Comparison of ENCODE assay signal across 16 cellular contexts in genomic region chr17:1735834-1736347, GRCh38. TPM values are rescaled to one million over a fixed set of nuclear protein-coding genes. Genes with fewer than 3 reads are reported as not detected.
DNase-seq lines count a peak whose midpoint lies in the region; ATAC-seq, FAIRE-seq and TF ChIP-seq lines count a peak whose summit lies in the region.
"Had no signal": no experiment of that assay in that cellular context is flagged by ENCODE, and none has a peak within 500 bp of the region (broad histone marks: within the 10 kb centered on the region; RNA-seq: fewer than 3 reads in every experiment).

No MANE protein-coding gene starts in this region.

- no peaks in the 10 kb centered on the region for H3K9me3 ChIP-seq in CD4-positive, alpha-beta memory T cell (ENCODE audit: control insufficient read depth in 1 of 2, low read length in 2 of 2)
- H3K9me3 ChIP-seq in IMR-90 (ENCODE audit: control insufficient read depth, insufficient read depth, low read length) (no peaks in the 10 kb centered on the region), H1 (ENCODE audit: insufficient read depth in 2 of 2, low read depth in 1 of 2, low read length in 1 of 2) (no peaks in the 10 kb centered on the region; a peak in 1 of 4 replicates)
- H3K9me3 ChIP-seq: sigmoid colon, thyroid gland had no signal

- CTCF ChIA-PET in CD4-positive, alpha-beta memory T cell (lab: Charles Lee; ENCODE audit: partially characterized antibody), result interaction anchor here (1.1 kb wide), 2 partner anchors 17 to 27 kb away, joined by 3 to 5 read pairs; no protein-coding TSS in a partner anchor
- CTCF ChIA-PET in IMR-90 (lab: Yijun Ruan, JAX) (no interaction called here), H1 (lab: Charles Lee; ENCODE audit: partially characterized antibody) (interaction anchor here (0.7 to 1.1 kb wide), 2 partner anchors 32 to 39 kb away, joined by 3 read pairs; no protein-coding TSS in a partner anchor)

- POLR2A ChIA-PET in CD4-positive, alpha-beta memory T cell (lab: Charles Lee; ENCODE audit: partially characterized antibody), result interaction anchor here (0.9 to 2.8 kb wide), 3 partner anchors 9 to 87 kb away, joined by 3 to 12 read pairs (median 11); partner anchors contain the start of gene WDR81
- POLR2A ChIA-PET in IMR-90 (lab: Charles Lee; ENCODE audit: unreplicated experiment), result no interaction called here
- POLR2A ChIA-PET in H1 (lab: Charles Lee; ENCODE audit: partially characterized antibody), result interaction anchor here (1.2 to 2.6 kb wide), 6 partner anchors 8 to 48 kb away, joined by 3 to 9 read pairs (median 4); partner anchors contain the start of gene SERPINF1

- no peak overlapping the region for H3K4me3 ChIP-seq in CD4-positive, alpha-beta memory T cell (ENCODE audit: low read length in 2 of 2)
- H3K4me3 ChIP-seq in IMR-90 (ENCODE audit: insufficient read depth, low read depth, low read length) (no peak overlapping the region), H1 (ENCODE audit: extremely low read depth in 1 of 4, insufficient read depth in 2 of 4, low read depth in 3 of 4, low read length in 4 of 4) (no peak overlapping the region)
- H3K4me3 ChIP-seq: sigmoid colon, thyroid gland had no signal

- WGBS in IMR-90 (ENCODE audit: extremely low coverage in 2 of 2, insufficient read length in 1 of 2), 2 experiments, result 94% methylated on average over 11 of the region's 17 CpGs; no CpG with 5 or more reads in 1 of the 2 experiments
- WGBS in H1 (ENCODE audit: extremely low coverage in 1 of 2, insufficient coverage in 1 of 2, insufficient read length in 1 of 2, insufficient replicate concordance in 2 of 2, low coverage in 1 of 2, low lambda C conversion rate in 2 of 2, missing lambda C conversion rate in 1 of 2), 2 experiments, result 85% methylated on average over 4 of the region's 17 CpGs; no CpG with 5 or more reads in 1 of the 2 experiments

- peak overlapping the region in 2 of 7 donors; percentile 22 to 78 for H3K27ac Mint-ChIP-seq in CD4-positive, alpha-beta memory T cell
- H3K27ac Mint-ChIP-seq in progenitor cell of endocrine pancreas, result peak overlapping the region; percentile 92
- no peak overlapping the region for H3K27ac Mint-ChIP-seq in stimulated activated naive B cell treated with anti-CD40 and anti-IgM and Interleukin-4, amounts not matched to agents 10 μg/mL and 1 μg/mL and 100 μg/mL, for 72 hours
- H3K27ac Mint-ChIP-seq: B cell had no signal

- FAIRE-seq in H1 (lab: Jason Lieb, UNC), result no peak

- TF ChIP-seq CTCF in IMR-90 (conservative IDR thresholded peaks at IDR 0.05; ENCODE audit: low read depth, low read length), result no peak
- TF ChIP-seq CTCF in H1 (IDR thresholded peaks at IDR 0.05; ENCODE audit: control extremely low read depth in 1 of 3, insufficient read depth in 1 of 3, low read depth in 1 of 3, low read length in 3 of 3), result no peak
- TF ChIP-seq CTCF in progenitor cell of endocrine pancreas (IDR thresholded peaks at IDR 0.05; ENCODE audit: unreplicated experiment), result no peak

- H3K9me1 ChIP-seq in IMR-90 (ENCODE audit: insufficient read depth, low read length), result peaks cover 5% of the 10 kb centered on the region; the same call in 1 of the 2 replicates

- H4K20me1 ChIP-seq in IMR-90 (ENCODE audit: insufficient read depth, low read length) (no peaks in the 10 kb centered on the region), H1 (replicated peaks in 1 of 2; ENCODE audit: control insufficient read depth in 1 of 2, insufficient read depth in 2 of 2, low read length in 2 of 2) (peaks cover 0 to 2% of the 10 kb centered on the region in 2 experiments)

- peak overlapping the region; percentile 32 for H3K27ac ChIP-seq in CD4-positive, alpha-beta memory T cell (ENCODE audit: low read depth, low read length)
- H3K27ac ChIP-seq in IMR-90 (ENCODE audit: insufficient read depth, low read length), result no peak overlapping the region
- H3K27ac ChIP-seq in H1 (ENCODE audit: low read depth, low read length), result peak overlapping the region; percentile 44; the same call in 1 of the 2 replicates
- H3K27ac ChIP-seq: thyroid gland had no signal

- no peak overlapping the region for H2BK12ac ChIP-seq in H1 (ENCODE audit: low read depth, low read length)

- no peak overlapping the region for H3K14ac ChIP-seq in IMR-90 (replicated peaks; ENCODE audit: low read depth, low read length)
- no peak overlapping the region for H3K14ac ChIP-seq in H1 (ENCODE audit: insufficient read length)

- H3K27me3 ChIP-seq in CD4-positive, alpha-beta memory T cell (ENCODE audit: insufficient read depth, low read length), result no peaks in the 10 kb centered on the region
- H3K27me3 ChIP-seq in IMR-90 (ENCODE audit: control insufficient read depth, insufficient read depth, low read length) (no peaks in the 10 kb centered on the region), H1 (replicated peaks in 1 of 4; ENCODE audit: control insufficient read depth in 3 of 4, extremely low read depth in 1 of 4, insufficient read depth in 3 of 4, low read length in 3 of 4) (no peaks in the 10 kb centered on the region)
- H3K27me3 ChIP-seq: sigmoid colon, thyroid gland had no signal

- H2BK20ac ChIP-seq in IMR-90 (ENCODE audit: low read depth, low read length), result no peak overlapping the region
- H2BK20ac ChIP-seq in H1 (ENCODE audit: low read length), result no peak overlapping the region

- no peak overlapping the region for H3K18ac ChIP-seq in IMR-90 (ENCODE audit: low read depth, low read length)
- no peak overlapping the region for H3K18ac ChIP-seq in H1 (ENCODE audit: extremely low read depth, low read length)

- no peak overlapping the region for H2BK120ac ChIP-seq in IMR-90 (ENCODE audit: low read depth, low read length)
- no peak overlapping the region for H2BK120ac ChIP-seq in H1 (replicated peaks; ENCODE audit: low read depth, low read length)

- no peak for TF ChIP-seq RAD21 in IMR-90 (IDR thresholded peaks at IDR 0.05; ENCODE audit: low read length)
- no peak for TF ChIP-seq RAD21 in H1 (IDR thresholded peaks at IDR 0.05 in 1 of 2, conservative IDR thresholded peaks at IDR 0.05 in 1 of 2; ENCODE audit: low read depth in 2 of 2, low read length in 2 of 2)

- H4K91ac ChIP-seq in IMR-90 (ENCODE audit: insufficient read depth, low read depth, low read length) (no peak overlapping the region), H1 (replicated peaks; ENCODE audit: insufficient read length, low read length) (no peak overlapping the region)

- peaks cover 2 to 29% (median 5%) of the 10 kb centered on the region in 4 donors for H3K4me1 Mint-ChIP-seq in CD4-positive, alpha-beta memory T cell
- H3K4me1 Mint-ChIP-seq in progenitor cell of endocrine pancreas (ENCODE audit: low read depth), result peaks cover 25% of the 10 kb centered on the region
- peaks cover 22 to 48% of the 10 kb centered on the region in 2 donors for H3K4me1 Mint-ChIP-seq in stimulated activated naive B cell treated with anti-CD40 and anti-IgM and Interleukin-4, amounts not matched to agents 10 μg/mL and 1 μg/mL and 100 μg/mL, for 72 hours

- ATAC-seq in IMR-90 (ENCODE audit: low read depth) (no peak), GM19351 (IDR thresholded peaks at IDR 0.05; ENCODE audit: unreplicated experiment) (no peak), GM19324 (IDR thresholded peaks at IDR 0.05; ENCODE audit: low FRiP score, unreplicated experiment) (no peak)
- no peak for ATAC-seq in stimulated activated naive B cell treated with anti-CD40 and anti-IgM and Interleukin-4, amounts not matched to agents 10 μg/mL and 1 μg/mL and 100 μg/mL, for 72 hours (replicated peaks)
- ATAC-seq: PC-3 had no signal

- in situ Hi-C loops in IMR-90 (cut with MboI; ENCODE audit: low sequenced_read_pairs) (no loop called here), KBM-7 (cut with MboI; ENCODE audit: low pct_unique_long_range_greater_than_20kb, low sequenced_read_pairs) (no loop called here)

- no peak overlapping the region for H3K4me3 Mint-ChIP-seq in CD4-positive, alpha-beta memory T cell
- H3K4me3 Mint-ChIP-seq in progenitor cell of endocrine pancreas (ENCODE audit: low read depth), result no peak overlapping the region
- no peak overlapping the region for H3K4me3 Mint-ChIP-seq in stimulated activated naive B cell treated with anti-CD40 and anti-IgM and Interleukin-4, amounts not matched to agents 10 μg/mL and 1 μg/mL and 100 μg/mL, for 72 hours
- H3K4me3 Mint-ChIP-seq: activated CD8-positive, alpha-beta T cell treated with anti-CD3 and anti-CD28 coated beads for 36 hours; B cell had no signal

- peaks cover 4 to 21% of the 10 kb centered on the region in 2 donors for H3K36me3 Mint-ChIP-seq in CD4-positive, alpha-beta memory T cell
- peaks cover 4% of the 10 kb centered on the region for H3K36me3 Mint-ChIP-seq in progenitor cell of endocrine pancreas (ENCODE audit: insufficient read depth)
- peaks cover 37 to 50% of the 10 kb centered on the region in 2 donors for H3K36me3 Mint-ChIP-seq in stimulated activated naive B cell treated with anti-CD40 and anti-IgM and Interleukin-4, amounts not matched to agents 10 μg/mL and 1 μg/mL and 100 μg/mL, for 72 hours

- peak overlapping the region; percentile 61 for H2AK9ac ChIP-seq in IMR-90 (replicated peaks; ENCODE audit: low read depth, low read length, poor library complexity)

- H2BK5ac ChIP-seq in IMR-90 (ENCODE audit: low read depth, low read length, poor library complexity, severe bottlenecking), result peak overlapping the region; percentile 48
- H2BK5ac ChIP-seq in H1 (ENCODE audit: low read depth, low read length), result no peak overlapping the region

- intact Hi-C loops in CD4-positive, alpha-beta memory T cell (cut with micrococcal nuclease), result no loop called here
- intact Hi-C loops in IMR-90 (cut with micrococcal nuclease), result no loop called here

- H2AK5ac ChIP-seq in IMR-90 (ENCODE audit: low read depth, low read length) (no peak overlapping the region; the same call in 1 of the 2 replicates), H1 (ENCODE audit: low read depth, low read length) (0 out of 2 replicates have a peak overlapping the region, but pooled peaks have one; percentile 3)

- H4K5ac ChIP-seq in IMR-90 (ENCODE audit: low read depth, low read length) (no peak overlapping the region), H1 (ENCODE audit: insufficient read length, low read depth, low read length) (no peak overlapping the region)

- H3K4me2 ChIP-seq in IMR-90 (ENCODE audit: low read depth, low read length) (no peak overlapping the region), H1 (ENCODE audit: insufficient read depth in 1 of 2, low read depth in 2 of 2, low read length in 2 of 2) (no peak overlapping the region)

- H3K9me3 Mint-ChIP-seq in CD4-positive, alpha-beta memory T cell, result no peaks in the 10 kb centered on the region
- no peaks in the 10 kb centered on the region for H3K9me3 Mint-ChIP-seq in progenitor cell of endocrine pancreas (ENCODE audit: low read depth)
- H3K9me3 Mint-ChIP-seq in stimulated activated naive B cell treated with anti-CD40 and anti-IgM and Interleukin-4, amounts not matched to agents 10 μg/mL and 1 μg/mL and 100 μg/mL, for 72 hours, result peaks cover 0 to 2% of the 10 kb centered on the region in 2 donors
- H3K9me3 Mint-ChIP-seq: activated CD8-positive, alpha-beta T cell treated with anti-CD3 and anti-CD28 coated beads for 36 hours had no signal

- no peak for TF ChIP-seq EP300 in H1 (IDR thresholded peaks at IDR 0.05; ENCODE audit: borderline replicate concordance in 1 of 2, low read depth in 2 of 2, low read length in 2 of 2)

- DNase-seq in CD4-positive, alpha-beta memory T cell, result no peak
- DNase-seq in IMR-90, result no peak
- no peak for DNase-seq in H1 (ENCODE audit: low read depth in 1 of 2, low spot score in 2 of 2)
- no peak for DNase-seq in progenitor cell of endocrine pancreas (ENCODE audit: low spot score, unreplicated experiment)
- no peak for DNase-seq in stimulated activated naive B cell treated with anti-CD40 and anti-IgM and Interleukin-4, amounts not matched to agents 10 μg/mL and 1 μg/mL and 100 μg/mL, for 72 hours
- DNase-seq in KBM-7, result no peak
- DNase-seq: DMS 273 treated with DMSO at 0.1 percent for 48 hours, NCI-H2081, NCI-H526 treated with DMSO at 0.1 percent for 48 hours, PC-3 had no signal

- dilution Hi-C loops in IMR-90 (cut with HindIII; ENCODE audit: low sequenced_read_pairs, unreplicated experiment), result no loop called here

- H2AFZ ChIP-seq in IMR-90 (replicated peaks; ENCODE audit: low read length, poor library complexity), result peak overlapping the region; percentile 14
- no peak overlapping the region for H2AFZ ChIP-seq in H1 (ENCODE audit: low read length)

- H4K8ac ChIP-seq in IMR-90 (ENCODE audit: low read depth in 2 of 2, low read length in 2 of 2) (no peak overlapping the region), H1 (ENCODE audit: extremely low read depth, insufficient read depth, low read length) (peak overlapping the region; percentile 79; the same call in 1 of the 2 replicates)

- TF ChIP-seq POLR2A in IMR-90 (IDR thresholded peaks at IDR 0.05; ENCODE audit: low read depth, low read length), result no peak
- TF ChIP-seq POLR2A in H1 (IDR thresholded peaks at IDR 0.05; ENCODE audit: control extremely low read depth in 1 of 2, low read depth in 2 of 2, low read length in 2 of 2), result no peak

- H3K36me3 ChIP-seq in CD4-positive, alpha-beta memory T cell (ENCODE audit: insufficient read depth, low read length), result no peaks in the 10 kb centered on the region
- peaks cover 18% of the 10 kb centered on the region for H3K36me3 ChIP-seq in IMR-90 (ENCODE audit: control insufficient read depth, insufficient read depth, low read length)
- H3K36me3 ChIP-seq in H1 (ENCODE audit: control insufficient read depth in 2 of 4, insufficient read depth in 4 of 4, low read length in 3 of 4), result no peaks in the 10 kb centered on the region; a peak in 2 of 8 replicates

- no peaks in the 10 kb centered on the region for H3K79me2 ChIP-seq in H1 (ENCODE audit: control insufficient read depth in 1 of 2, insufficient read depth in 2 of 2, low read length in 2 of 2)

- peaks cover 15% of the 10 kb centered on the region for H3K4me1 ChIP-seq in CD4-positive, alpha-beta memory T cell (ENCODE audit: insufficient read depth, low read length)
- H3K4me1 ChIP-seq in IMR-90 (ENCODE audit: control insufficient read depth, insufficient read depth, low read length) (peaks cover 8% of the 10 kb centered on the region), H1 (replicated peaks in 1 of 4; ENCODE audit: control insufficient read depth in 3 of 4, insufficient read depth in 4 of 4, low read length in 3 of 4) (peaks cover 0 to 7% (median 1%) of the 10 kb centered on the region in 4 experiments; a peak in 4 of 7 replicates)

- H3K9ac ChIP-seq in IMR-90 (ENCODE audit: low read depth, low read length), result no peak overlapping the region
- H3K9ac ChIP-seq in H1 (replicated peaks in 1 of 4; ENCODE audit: extremely low read depth in 1 of 4, low read depth in 3 of 4, low read length in 3 of 4), result no peak overlapping the region; a peak in 2 of 7 replicates

- H3K56ac ChIP-seq in IMR-90 (ENCODE audit: extremely low read depth, insufficient read depth, low read length) (no peak overlapping the region), H1 (replicated peaks; ENCODE audit: insufficient read length, low read depth, low read length) (no peak overlapping the region)

- H3K23me2 ChIP-seq in H1 (ENCODE audit: low read depth, low read length), result no peaks in the 10 kb centered on the region

- H3K23ac ChIP-seq in IMR-90 (ENCODE audit: low read depth, low read length), result no peak overlapping the region
- no peak overlapping the region for H3K23ac ChIP-seq in H1 (ENCODE audit: insufficient read length)

- H2BK15ac ChIP-seq in IMR-90 (ENCODE audit: low read depth, low read length) (no peak overlapping the region), H1 (ENCODE audit: low read length) (no peak overlapping the region)

- peak overlapping the region; percentile 59; the same call in 1 of the 2 replicates for H3K4ac ChIP-seq in IMR-90 (ENCODE audit: low read depth, low read length)
- no peak overlapping the region for H3K4ac ChIP-seq in H1 (replicated peaks; ENCODE audit: insufficient read length, low read depth, low read length)

- BruUV-seq in IMR-90 (replicated peaks; lab: Mats Ljungman, UMichigan), result no TSS peak

- no peaks in the 10 kb centered on the region for H3K27me3 Mint-ChIP-seq in CD4-positive, alpha-beta memory T cell
- H3K27me3 Mint-ChIP-seq in progenitor cell of endocrine pancreas, result no peaks in the 10 kb centered on the region
- H3K27me3 Mint-ChIP-seq in stimulated activated naive B cell treated with anti-CD40 and anti-IgM and Interleukin-4, amounts not matched to agents 10 μg/mL and 1 μg/mL and 100 μg/mL, for 72 hours, result no peaks in the 10 kb centered on the region
- H3K27me3 Mint-ChIP-seq: activated CD8-positive, alpha-beta T cell treated with anti-CD3 and anti-CD28 coated beads for 36 hours; B cell had no signal

- peaks cover 0 to 8% of the 10 kb centered on the region in 2 experiments; a peak in 1 of 4 replicates for H3K79me1 ChIP-seq in IMR-90 (ENCODE audit: low read depth in 1 of 2, low read length in 2 of 2)
- H3K79me1 ChIP-seq in H1 (ENCODE audit: low read depth, low read length), result no peaks in the 10 kb centered on the region

RNA-seq across cellular contexts. Expression of gene SERPINF2, which starts 6.8 kb away (rescaled TPM):
- total RNA-seq in CD4-positive, alpha-beta memory T cell, result 1 to 10 TPM in 1 of 2 experiments, under 1 TPM in 1; 0.19 to 1.3 TPM
- polyA plus RNA-seq in CD4-positive, alpha-beta memory T cell, result under 1 TPM in 1 of 2 donors, not detected in 1; 0.14 TPM
- total RNA-seq in IMR-90 (2012; rRNA removed) (not detected in 2 replicates), progenitor cell of endocrine pancreas (68.6 and 74.5 TPM in 2 replicates)
- polyA plus RNA-seq in IMR-90 (2012; rRNA removed) (not detected in 2 replicates), H1 (2011; rRNA removed) (3.2 and 5.5 TPM in 2 replicates)
- polyA plus RNA-seq in IMR-90 (2012; cell fraction: cytosol; rRNA removed), result 0.02 TPM in 1 of 2 replicates, not detected in the other
- polyA plus RNA-seq in IMR-90 (2012; cell fraction: nucleus; rRNA removed; ENCODE audit: low replicate concordance), result 0.08 and 0.17 TPM in 2 replicates
- 1.6 and 1.8 TPM in 2 replicates for total RNA-seq in H1 (2021; fragmentation: NEBNext Ultra II Directional; extraction: Animal tissue kit (Norgen Biotek cat#: 25700))
- 3.3 TPM for polyA plus RNA-seq in H1 (2011; cell fraction: cytosol; rRNA removed)
- 2.3 TPM for polyA plus RNA-seq in H1 (2011; cell fraction: nucleus; rRNA removed)
- polyA plus RNA-seq in H1 (2012, experiment 1 of 2), result 1.1 to 2.2 TPM (median 1.7 TPM) in 4 replicates
- 1.3 TPM for polyA plus RNA-seq in H1 (2012, experiment 2 of 2)
- polyA plus RNA-seq in H1 (2013, experiment 1 of 2), result 0.81 TPM
- polyA plus RNA-seq in H1 (2013, experiment 2 of 2), result 0.81 TPM
- polyA minus RNA-seq in H1 (2011; rRNA and poly(A)+ RNA removed), result 0.73 and 0.82 TPM in 2 replicates
- polyA minus RNA-seq in H1 (2011; cell fraction: cytosol; rRNA and poly(A)+ RNA removed), result 1.8 TPM
- 0.60 TPM for polyA minus RNA-seq in H1 (2011; cell fraction: nucleus; rRNA and poly(A)+ RNA removed)

RNA-seq across cellular contexts. Expression of gene WDR81, which starts 11.4 kb away (rescaled TPM):
- 10 to 100 TPM; 36.3 to 40.3 TPM for total RNA-seq in CD4-positive, alpha-beta memory T cell
- 10 to 100 TPM in 1 of 2 donors, 1 to 10 TPM in 1; 4.4 to 23.4 TPM for polyA plus RNA-seq in CD4-positive, alpha-beta memory T cell
- 3.0 and 3.9 TPM in 2 replicates for total RNA-seq in IMR-90 (2012; rRNA removed)
- polyA plus RNA-seq in IMR-90 (2012; rRNA removed), result 8.4 and 10.4 TPM in 2 replicates
- polyA plus RNA-seq in IMR-90 (2012; cell fraction: cytosol; rRNA removed), result 4.5 and 7.7 TPM in 2 replicates
- 21.3 and 52.6 TPM in 2 replicates for polyA plus RNA-seq in IMR-90 (2012; cell fraction: nucleus; rRNA removed; ENCODE audit: low replicate concordance)
- total RNA-seq in H1 (2021; fragmentation: NEBNext Ultra II Directional; extraction: Animal tissue kit (Norgen Biotek cat#: 25700)), result 12.3 and 13.1 TPM in 2 replicates
- 9.1 and 12.9 TPM in 2 replicates for polyA plus RNA-seq in H1 (2011; rRNA removed)
- 8.0 TPM for polyA plus RNA-seq in H1 (2011; cell fraction: cytosol; rRNA removed)
- polyA plus RNA-seq in H1 (2011; cell fraction: nucleus; rRNA removed), result 30.5 TPM
- 7.4 to 14.0 TPM (median 13.7 TPM) in 4 replicates for polyA plus RNA-seq in H1 (2012, experiment 1 of 2)
- 10.3 TPM for polyA plus RNA-seq in H1 (2012, experiment 2 of 2)
- polyA plus RNA-seq in H1 (2013, experiment 1 of 2), result 6.6 TPM
- 5.4 TPM for polyA plus RNA-seq in H1 (2013, experiment 2 of 2)
- polyA minus RNA-seq in H1 (2011; rRNA and poly(A)+ RNA removed), result 7.8 and 8.5 TPM in 2 replicates
- 10.5 TPM for polyA minus RNA-seq in H1 (2011; cell fraction: cytosol; rRNA and poly(A)+ RNA removed)
- polyA minus RNA-seq in H1 (2011; cell fraction: nucleus; rRNA and poly(A)+ RNA removed), result 13.8 TPM
- total RNA-seq in progenitor cell of endocrine pancreas, result 22.1 and 22.4 TPM in 2 replicates

RNA-seq across cellular contexts. Expression of gene TLCD2, which starts 25.7 kb away (rescaled TPM):
- total RNA-seq in CD4-positive, alpha-beta memory T cell, result under 1 TPM; 0.75 to 0.81 TPM
- under 1 TPM in 1 of 2 donors, not detected in 1; 0.24 TPM for polyA plus RNA-seq in CD4-positive, alpha-beta memory T cell
- total RNA-seq in IMR-90 (2012; rRNA removed) (0.72 and 0.83 TPM in 2 replicates), progenitor cell of endocrine pancreas (2.7 and 2.9 TPM in 2 replicates)
- polyA plus RNA-seq in IMR-90 (2012; rRNA removed) (0.67 and 1.2 TPM in 2 replicates), H1 (2011; rRNA removed) (0.47 and 0.69 TPM in 2 replicates)
- polyA plus RNA-seq in IMR-90 (2012; cell fraction: cytosol; rRNA removed), result 0.49 and 0.75 TPM in 2 replicates
- 0.75 and 2.1 TPM in 2 replicates for polyA plus RNA-seq in IMR-90 (2012; cell fraction: nucleus; rRNA removed; ENCODE audit: low replicate concordance)
- total RNA-seq in H1 (2021; fragmentation: NEBNext Ultra II Directional; extraction: Animal tissue kit (Norgen Biotek cat#: 25700)), result 1.3 and 1.4 TPM in 2 replicates
- 0.83 TPM for polyA plus RNA-seq in H1 (2011; cell fraction: cytosol; rRNA removed)
- 2.2 TPM for polyA plus RNA-seq in H1 (2011; cell fraction: nucleus; rRNA removed)
- polyA plus RNA-seq in H1 (2012, experiment 1 of 2), result 1.4 to 1.9 TPM (median 1.5 TPM) in 4 replicates
- 0.58 TPM for polyA plus RNA-seq in H1 (2012, experiment 2 of 2)
- 1.9 TPM for polyA plus RNA-seq in H1 (2013, experiment 1 of 2)
- 1.6 TPM for polyA plus RNA-seq in H1 (2013, experiment 2 of 2)
- polyA minus RNA-seq in H1 (2011; rRNA and poly(A)+ RNA removed), result 0.85 and 1.0 TPM in 2 replicates
- 0.66 TPM for polyA minus RNA-seq in H1 (2011; cell fraction: cytosol; rRNA and poly(A)+ RNA removed)
- 2.1 TPM for polyA minus RNA-seq in H1 (2011; cell fraction: nucleus; rRNA and poly(A)+ RNA removed)
- total RNA-seq: B cell had no signal

RNA-seq across cellular contexts. Expression of gene SERPINF1, which starts 26.0 kb away (rescaled TPM):
- total RNA-seq in CD4-positive, alpha-beta memory T cell, result under 1 TPM in 1 of 2 experiments, not detected in 1; 0.47 TPM
- polyA plus RNA-seq in CD4-positive, alpha-beta memory T cell, result under 1 TPM in 1 of 2 donors, not detected in 1; 0.69 TPM
- 11.7 and 15.6 TPM in 2 replicates for total RNA-seq in IMR-90 (2012; rRNA removed)
- polyA plus RNA-seq in IMR-90 (2012; rRNA removed), result 90.2 and 94.3 TPM in 2 replicates
- 104 and 232 TPM in 2 replicates for polyA plus RNA-seq in IMR-90 (2012; cell fraction: cytosol; rRNA removed)
- polyA plus RNA-seq in IMR-90 (2012; cell fraction: nucleus; rRNA removed; ENCODE audit: low replicate concordance), result 61.8 and 102 TPM in 2 replicates
- total RNA-seq in H1 (2021; fragmentation: NEBNext Ultra II Directional; extraction: Animal tissue kit (Norgen Biotek cat#: 25700)), result 41.5 and 42.3 TPM in 2 replicates
- polyA plus RNA-seq in H1 (2011; rRNA removed), result 136 and 161 TPM in 2 replicates
- polyA plus RNA-seq in H1 (2011; cell fraction: cytosol; rRNA removed), result 112 TPM
- 138 TPM for polyA plus RNA-seq in H1 (2011; cell fraction: nucleus; rRNA removed)
- 44.7 to 50.6 TPM (median 49.2 TPM) in 4 replicates for polyA plus RNA-seq in H1 (2012, experiment 1 of 2)
- 62.1 TPM for polyA plus RNA-seq in H1 (2012, experiment 2 of 2)
- 94.4 TPM for polyA plus RNA-seq in H1 (2013, experiment 1 of 2)
- 101 TPM for polyA plus RNA-seq in H1 (2013, experiment 2 of 2)
- polyA minus RNA-seq in H1 (2011; rRNA and poly(A)+ RNA removed), result 45.7 and 57.7 TPM in 2 replicates
- polyA minus RNA-seq in H1 (2011; cell fraction: cytosol; rRNA and poly(A)+ RNA removed), result 29.4 TPM
- polyA minus RNA-seq in H1 (2011; cell fraction: nucleus; rRNA and poly(A)+ RNA removed), result 23.2 TPM
- 163 and 169 TPM in 2 replicates for total RNA-seq in progenitor cell of endocrine pancreas

RNA-seq across cellular contexts. Expression of gene PRPF8, which starts 51.2 kb away (rescaled TPM):
- 100 to 1,000 TPM; 429 to 464 TPM for total RNA-seq in CD4-positive, alpha-beta memory T cell
- 100 to 1,000 TPM in 1 of 2 donors, 10 to 100 TPM in 1; 87.9 to 225 TPM for polyA plus RNA-seq in CD4-positive, alpha-beta memory T cell
- total RNA-seq in IMR-90 (2012; rRNA removed), result 113 and 141 TPM in 2 replicates
- 160 and 167 TPM in 2 replicates for polyA plus RNA-seq in IMR-90 (2012; rRNA removed)
- polyA plus RNA-seq in IMR-90 (2012; cell fraction: cytosol; rRNA removed), result 63.5 and 106 TPM in 2 replicates
- 249 and 303 TPM in 2 replicates for polyA plus RNA-seq in IMR-90 (2012; cell fraction: nucleus; rRNA removed; ENCODE audit: low replicate concordance)
- 328 and 329 TPM in 2 replicates for total RNA-seq in H1 (2021; fragmentation: NEBNext Ultra II Directional; extraction: Animal tissue kit (Norgen Biotek cat#: 25700))
- polyA plus RNA-seq in H1 (2011; rRNA removed), result 271 and 337 TPM in 2 replicates
- 171 TPM for polyA plus RNA-seq in H1 (2011; cell fraction: cytosol; rRNA removed)
- 475 TPM for polyA plus RNA-seq in H1 (2011; cell fraction: nucleus; rRNA removed)
- polyA plus RNA-seq in H1 (2012, experiment 1 of 2), result 269 to 356 TPM (median 294 TPM) in 4 replicates
- 746 TPM for polyA plus RNA-seq in H1 (2012, experiment 2 of 2)
- polyA plus RNA-seq in H1 (2013, experiment 1 of 2), result 148 TPM
- polyA plus RNA-seq in H1 (2013, experiment 2 of 2), result 123 TPM
- polyA minus RNA-seq in H1 (2011; rRNA and poly(A)+ RNA removed), result 610 and 698 TPM in 2 replicates
- polyA minus RNA-seq in H1 (2011; cell fraction: cytosol; rRNA and poly(A)+ RNA removed), result 338 TPM
- 277 TPM for polyA minus RNA-seq in H1 (2011; cell fraction: nucleus; rRNA and poly(A)+ RNA removed)
- total RNA-seq in progenitor cell of endocrine pancreas, result 367 and 378 TPM in 2 replicates

Comparison
In these comparisons a context has a peak if more than half of its experiments do, and no peak if none do; other contexts are left out.
1. RNA of gene SERPINF2, which starts 6.8 kb away (total RNA-seq): 68.6 to 74.5 TPM in progenitor cell of endocrine pancreas; 1.6 to 1.8 TPM in H1, 0.19 to 1.3 TPM in CD4-positive, alpha-beta memory T cell and not detected in IMR-90; every median in the first group is over 10 times any median in the second.